In the genomic region with DNA sequence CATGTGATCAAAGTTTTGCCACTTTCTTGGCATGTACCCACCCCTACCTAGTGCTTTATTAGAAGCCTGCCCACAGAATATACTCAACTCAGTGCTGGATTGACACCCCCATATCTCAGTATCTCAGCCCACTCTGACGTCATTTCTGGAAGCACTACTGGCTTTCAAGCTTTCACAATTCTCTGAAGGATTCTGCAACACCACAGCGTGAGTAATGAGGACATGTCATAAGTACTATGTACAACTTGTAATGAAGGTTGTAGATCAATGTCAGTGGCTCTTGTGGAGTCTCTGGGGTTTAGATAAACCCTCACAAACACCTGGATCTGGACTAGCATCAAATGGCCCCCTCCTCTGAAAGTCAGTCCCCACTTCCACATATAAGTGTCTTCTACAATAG, we compare ENCODE assay signal across 1 cellular context.
A peak's percentile ranks its signal among the peaks of the same experiment; 100 is the strongest.
TF ChIP-seq lines count a peak whose summit lies in the region.

No MANE protein-coding gene starts in this region.

TF ChIP-seq in HepG2, 621 proteins besides CTCF, POLR2A, EP300 and RAD21:
- TF ChIP-seq KLF15 (CRISPR knock-in tag; IDR thresholded peaks at IDR 0.05; ENCODE audit: borderline replicate concordance) (no peak), ATF7 (IDR thresholded peaks at IDR 0.05) (peak; percentile 80), ATF7 (CRISPR knock-in tag; IDR thresholded peaks at IDR 0.05) (no peak), CEBPB (IDR thresholded peaks at IDR 0.05; ENCODE audit: borderline replicate concordance, low read depth, low read length) (peak; percentile 80; the same call in 1 of the 2 replicates), THAP11 (CRISPR knock-in tag; IDR thresholded peaks at IDR 0.05) (no peak), FOSL2 (CRISPR knock-in tag; IDR thresholded peaks at IDR 0.05) (0 out of 2 replicates have a peak, but pooled peaks have one; percentile 21), CREB1 (IDR thresholded peaks at IDR 0.05) (peak; percentile 91), CREB1 (CRISPR knock-in tag; IDR thresholded peaks at IDR 0.05) (no peak)
